In genomic region chr1:197041486-197042353, GRCh38 we compare ENCODE assay signal across 16 cellular contexts.
A peak's percentile ranks its signal among the peaks of the same experiment; 100 is the strongest.
DNase-seq lines count a peak whose midpoint lies in the region; ATAC-seq, FAIRE-seq and TF ChIP-seq lines count a peak whose summit lies in the region.
"Had no signal": no experiment of that assay in that cellular context is flagged by ENCODE, and none has a peak within 500 bp of the region (broad histone marks: within the 10 kb centered on the region; RNA-seq: fewer than 3 reads in every experiment).

No MANE protein-coding gene starts in this region.

- FAIRE-seq in H54 (lab: Jason Lieb, UNC) = peak; percentile 33
- FAIRE-seq: K562 had no signal

- H3K4me3 Mint-ChIP-seq in stimulated activated naive CD8-positive, alpha-beta T cell treated with anti-CD3 and anti-CD28 coated beads, Interleukin-15, amount 100 ng/mL, for 72 hours = no peak overlapping the region
- H3K4me3 Mint-ChIP-seq: activated CD8-positive, alpha-beta T cell treated with anti-CD3 and anti-CD28 coated beads for 36 hours had no signal

- no peaks in the 10 kb centered on the region for H3K9me3 Mint-ChIP-seq in stimulated activated naive CD8-positive, alpha-beta T cell treated with anti-CD3 and anti-CD28 coated beads, Interleukin-15, amount 100 ng/mL, for 72 hours
- H3K9me3 Mint-ChIP-seq: activated CD8-positive, alpha-beta T cell treated with anti-CD3 and anti-CD28 coated beads for 36 hours had no signal

- ATAC-seq in GM18909 (IDR thresholded peaks at IDR 0.05; ENCODE audit: poor library complexity, unreplicated experiment) (peak; percentile 89), HG03432 (IDR thresholded peaks at IDR 0.05; ENCODE audit: unreplicated experiment) (peak; percentile 92), GM21737 (IDR thresholded peaks at IDR 0.05; ENCODE audit: unreplicated experiment) (no peak)
- ATAC-seq in stimulated activated naive CD8-positive, alpha-beta T cell treated with anti-CD3 and anti-CD28 coated beads, Interleukin-15, amount 100 ng/mL, for 72 hours = no peak
- ATAC-seq: activated CD8-positive, alpha-beta T cell treated with anti-CD3 and anti-CD28 coated beads for 36 hours; K562; left ventricle myocardium superior had no signal

- TF ChIP-seq CTCF in VCaP (conservative IDR thresholded peaks at IDR 0.05) = no peak

- peaks cover 31% of the 10 kb centered on the region for H3K27me3 Mint-ChIP-seq in stimulated activated naive CD8-positive, alpha-beta T cell treated with anti-CD3 and anti-CD28 coated beads, Interleukin-15, amount 100 ng/mL, for 72 hours

- no peak overlapping the region for H3K27ac Mint-ChIP-seq in stimulated activated naive CD8-positive, alpha-beta T cell treated with anti-CD3 and anti-CD28 coated beads, Interleukin-15, amount 100 ng/mL, for 72 hours
- H3K27ac Mint-ChIP-seq: activated CD8-positive, alpha-beta T cell treated with anti-CD3 and anti-CD28 coated beads for 36 hours had no signal

- peak overlapping the region; percentile 58 for H3K27ac ChIP-seq in VCaP
- H3K27ac ChIP-seq: BLaER1 treated with 17β-estradiol and CSF1 and Interleukin-3, amounts not matched to agents 10 nM and 100 nM; cardiac muscle cell had no signal

- DNase-seq in H54 (ENCODE audit: insufficient read length, low spot score) (no peak), NCI-H187 treated with DMSO at 0.1 percent for 48 hours (lab: John Stamatoyannopoulos, UW) (no peak), KBM-7 (no peak)
- DNase-seq in stimulated activated naive CD8-positive, alpha-beta T cell treated with anti-CD3 and anti-CD28 coated beads, Interleukin-15, amount 100 ng/mL, for 72 hours = no peak
- DNase-seq: activated CD8-positive, alpha-beta T cell treated with anti-CD3 and anti-CD28 coated beads for 36 hours; activated naive CD4-positive, alpha-beta T cell treated with Interleukin-2 at 50 U/mL for 16 hours; GDM1; left ventricle myocardium superior; NCI-H2081 treated with DMSO at 0.1 percent for 48 hours had no signal

- in situ Hi-C loops in KBM-7 (cut with MboI; ENCODE audit: low pct_unique_long_range_greater_than_20kb, low sequenced_read_pairs) = no loop called here

- no peaks in the 10 kb centered on the region for H3K4me1 Mint-ChIP-seq in stimulated activated naive CD8-positive, alpha-beta T cell treated with anti-CD3 and anti-CD28 coated beads, Interleukin-15, amount 100 ng/mL, for 72 hours

- no peak for TF ChIP-seq POLR2A in H54 (IDR thresholded peaks at IDR 0.05; ENCODE audit: low read depth, low read length)

Comparison
In these comparisons a context has a peak if more than half of its experiments do, and no peak if none do; other contexts are left out.
1. ATAC-seq: peak in GM18909 (single experiment) and HG03432 (single experiment); none in stimulated activated naive CD8-positive, alpha-beta T cell treated with anti-CD3 and anti-CD28 coated beads, Interleukin-15, amount 100 ng/mL, for 72 hours (single experiment) and GM21737 (single experiment).